ENCODE assay signal across 8 cellular contexts in the genomic region with DNA sequence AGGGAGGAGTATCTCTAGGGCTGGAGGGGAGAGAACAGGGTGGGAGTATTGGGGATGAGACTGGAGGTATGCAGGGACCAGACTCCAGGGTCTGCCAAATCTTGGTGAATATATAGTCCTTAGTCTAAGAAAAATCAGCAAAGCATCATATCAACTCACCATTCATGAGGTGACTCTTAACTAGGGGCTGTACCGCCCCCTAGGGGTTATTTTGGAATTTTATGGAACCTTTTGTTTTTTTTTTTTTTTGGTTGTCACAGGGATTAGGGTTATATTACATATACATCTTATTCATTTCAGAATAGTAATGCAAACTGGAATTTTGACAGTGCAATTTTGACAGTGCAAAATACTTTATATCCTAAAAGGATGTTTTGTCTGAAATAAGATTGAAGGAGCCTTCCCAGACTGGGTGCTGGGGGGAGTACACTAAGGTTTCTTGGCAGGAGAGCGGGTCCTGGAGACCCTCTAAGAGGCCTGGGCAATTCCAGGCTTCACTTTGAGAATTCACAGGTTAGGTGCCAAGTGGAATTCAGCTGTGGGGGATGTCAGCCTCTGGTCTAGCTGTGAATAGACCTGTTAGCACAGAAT. TPM values are rescaled to one million over a fixed set of nuclear protein-coding genes. Genes with fewer than 3 reads are reported as not detected.
DNase-seq lines count a peak whose midpoint lies in the region; ATAC-seq and TF ChIP-seq lines count a peak whose summit lies in the region.

No MANE protein-coding gene starts in this region.

- no peaks in the 10 kb centered on the region for H3K79me2 ChIP-seq in Karpas-422 (ENCODE audit: low read length)
- peaks cover 29% of the 10 kb centered on the region for H3K79me2 ChIP-seq in smooth muscle cell (ENCODE audit: low read depth)

- peaks cover 85% of the 10 kb centered on the region for H3K4me1 Mint-ChIP-seq in activated naive CD4-positive, alpha-beta T cell treated with anti-CD3 and anti-CD28 coated beads, Interleukin-2, amount 10 ng/mL, durations not matched to agents 7 days and 5 days

- H3K4me2 ChIP-seq in Karpas-422 (ENCODE audit: low read depth, low read length, poor library complexity, severe bottlenecking) (no peak overlapping the region), smooth muscle cell (no peak overlapping the region)

- H3K27ac ChIP-seq in Karpas-422 (ENCODE audit: low read length) (no peak overlapping the region), smooth muscle cell (ENCODE audit: low read depth) (no peak overlapping the region)

- peak overlapping the region; percentile 76 for H3K27ac Mint-ChIP-seq in activated naive CD4-positive, alpha-beta T cell treated with anti-CD3 and anti-CD28 coated beads, Interleukin-2, amount 10 ng/mL, durations not matched to agents 7 days and 5 days

- CTCF ChIA-PET in activated naive CD4-positive, alpha-beta T cell treated with anti-CD3 and anti-CD28 coated beads, Interleukin-2, amount 10 ng/mL, durations not matched to agents 7 days and 5 days (lab: Charles Lee), result interaction anchor here (0.7 to 2.5 kb wide), 7 partner anchors 24 to 222 kb away, joined by 3 to 24 read pairs (median 8); no protein-coding TSS in a partner anchor

- no peaks in the 10 kb centered on the region for H3K9me3 ChIP-seq in Karpas-422 (ENCODE audit: low read length)
- no peaks in the 10 kb centered on the region for H3K9me3 ChIP-seq in smooth muscle cell (replicated peaks; ENCODE audit: low read depth)

- no peaks in the 10 kb centered on the region for H3K36me3 ChIP-seq in Karpas-422 (ENCODE audit: insufficient read depth, low read length)
- no peaks in the 10 kb centered on the region for H3K36me3 ChIP-seq in smooth muscle cell (ENCODE audit: low read depth)

- peak; percentile 49 for DNase-seq in activated naive CD4-positive, alpha-beta T cell treated with anti-CD3 and anti-CD28 coated beads, Interleukin-2, amount 10 ng/mL, durations not matched to agents 7 days and 5 days
- DNase-seq in activated naive CD4-positive, alpha-beta T cell treated with Interleukin-2 at 50 U/mL for 16 hours, result no peak
- DNase-seq in Karpas-422, result peak; percentile 91
- peak; percentile 34 for DNase-seq in activated CD4-positive, alpha-beta T cell treated with anti-CD3 and anti-CD28 coated beads, Interleukin-2, amount 50 U/mL, for 1 hour
- DNase-seq in foreskin fibroblast, result peak in 1 of 2 donors; percentile 71
- DNase-seq in smooth muscle cell (lab: John Stamatoyannopoulos, UW; ENCODE audit: unreplicated experiment), result no peak

- H3K4me3 ChIP-seq in Karpas-422 (ENCODE audit: low read length), result no peak overlapping the region
- no peak overlapping the region for H3K4me3 ChIP-seq in foreskin fibroblast (ENCODE audit: low read depth in 1 of 2, low read length in 2 of 2)
- no peak overlapping the region for H3K4me3 ChIP-seq in smooth muscle cell

- 50% methylated on average over 2 of the region's 2 CpGs for WGBS in smooth muscle cell (ENCODE audit: low lambda C conversion rate)

- no peaks in the 10 kb centered on the region for H3K9me3 Mint-ChIP-seq in activated naive CD4-positive, alpha-beta T cell treated with anti-CD3 and anti-CD28 coated beads, Interleukin-2, amount 10 ng/mL, durations not matched to agents 7 days and 5 days

- H3K9ac ChIP-seq in Karpas-422 (ENCODE audit: low read length) (no peak overlapping the region), smooth muscle cell (ENCODE audit: low read depth) (no peak overlapping the region)

- H2AFZ ChIP-seq in Karpas-422 (ENCODE audit: low read length) (no peak overlapping the region), smooth muscle cell (ENCODE audit: low read depth) (no peak overlapping the region)

- peaks cover 6% of the 10 kb centered on the region for H3F3A ChIP-seq in smooth muscle cell (ENCODE audit: low read depth)

- H3K36me3 Mint-ChIP-seq in activated naive CD4-positive, alpha-beta T cell treated with anti-CD3 and anti-CD28 coated beads, Interleukin-2, amount 10 ng/mL, durations not matched to agents 7 days and 5 days, result peaks cover 26% of the 10 kb centered on the region

- TF ChIP-seq CTCF in foreskin fibroblast (IDR thresholded peaks at IDR 0.05; ENCODE audit: low read depth, low read length) (peak; percentile 53), smooth muscle cell (IDR thresholded peaks at IDR 0.05; ENCODE audit: borderline replicate concordance, insufficient read depth, poor library complexity, severe bottlenecking) (peak; percentile 66)

- H3K4me3 Mint-ChIP-seq in activated naive CD4-positive, alpha-beta T cell treated with anti-CD3 and anti-CD28 coated beads, Interleukin-2, amount 10 ng/mL, durations not matched to agents 7 days and 5 days, result no peak overlapping the region

- no peak for ATAC-seq in HG03565 (IDR thresholded peaks at IDR 0.05; ENCODE audit: unreplicated experiment)
- ATAC-seq in HG03025 (IDR thresholded peaks at IDR 0.05; ENCODE audit: low FRiP score, unreplicated experiment), result no peak

- 0 out of 2 replicates have a peak, but pooled peaks cover 5% of the 10 kb centered on the region for H4K20me1 ChIP-seq in Karpas-422 (ENCODE audit: insufficient read depth, low read depth, low read length)
- H4K20me1 ChIP-seq in smooth muscle cell (ENCODE audit: low read depth), result peaks cover 4% of the 10 kb centered on the region

- H3K4me1 ChIP-seq in Karpas-422 (ENCODE audit: low read length), result peaks cover 8% of the 10 kb centered on the region
- peaks cover 7% of the 10 kb centered on the region for H3K4me1 ChIP-seq in smooth muscle cell (ENCODE audit: low read depth)

- no peaks in the 10 kb centered on the region for H3K9me2 ChIP-seq in Karpas-422 (replicated peaks; ENCODE audit: insufficient read depth, low read length)

- H3K27me3 ChIP-seq in Karpas-422 (ENCODE audit: low read length) (no peaks in the 10 kb centered on the region), smooth muscle cell (ENCODE audit: low read depth) (no peaks in the 10 kb centered on the region)

- H3K27me3 Mint-ChIP-seq in activated naive CD4-positive, alpha-beta T cell treated with anti-CD3 and anti-CD28 coated beads, Interleukin-2, amount 10 ng/mL, durations not matched to agents 7 days and 5 days, result no peaks in the 10 kb centered on the region

RNA-seq across cellular contexts. Expression of gene CMTM7, which starts 7.5 kb away (rescaled TPM):
- 7.1 and 8.9 TPM in 2 replicates for total RNA-seq in Karpas-422 (2014; rRNA removed; shearing (Covaris generic); ENCODE audit: low replicate concordance)
- total RNA-seq in smooth muscle cell, result 7.2 and 23.4 TPM in 2 replicates
- polyA plus RNA-seq in smooth muscle cell, result 43.1 and 70.6 TPM in 2 replicates

Comparison
In these comparisons a context has a peak if more than half of its experiments do, and no peak if none do; other contexts are left out.
1. DNase-seq: peak in activated naive CD4-positive, alpha-beta T cell treated with anti-CD3 and anti-CD28 coated beads, Interleukin-2, amount 10 ng/mL, durations not matched to agents 7 days and 5 days (single experiment), Karpas-422 (single experiment) and activated CD4-positive, alpha-beta T cell treated with anti-CD3 and anti-CD28 coated beads, Interleukin-2, amount 50 U/mL, for 1 hour (single experiment); none in activated naive CD4-positive, alpha-beta T cell treated with Interleukin-2 at 50 U/mL for 16 hours (single experiment) and smooth muscle cell (single experiment).